In the genomic region with DNA sequence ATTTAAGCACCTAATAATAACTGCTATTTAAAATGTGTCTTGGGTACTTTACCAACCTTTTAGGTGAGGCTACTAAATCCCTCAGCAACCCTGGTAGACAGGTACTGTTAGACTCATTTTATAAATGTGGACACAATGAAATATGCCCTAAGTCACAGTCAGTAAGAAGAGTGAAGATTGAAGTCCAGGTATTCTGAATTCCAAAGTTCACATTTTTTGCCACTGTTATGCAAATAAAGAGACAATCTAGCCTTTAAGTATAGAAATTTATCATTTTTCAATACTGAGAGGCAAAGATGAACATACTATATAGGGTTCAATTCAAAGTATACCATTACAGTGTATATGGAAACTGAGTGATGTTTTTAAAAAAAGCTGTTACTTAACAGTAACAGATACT, we compare ENCODE assay signal across 24 cellular contexts.
"Had no signal": no experiment of that assay in that cellular context is flagged by ENCODE, and none has a peak within 500 bp of the region (broad histone marks: within the 10 kb centered on the region; RNA-seq: fewer than 3 reads in every experiment).

No MANE protein-coding gene starts in this region.

- H2AFZ ChIP-seq: hepatocyte had no signal

- H3K4me1 ChIP-seq: lower lobe of right lung, right atrium auricular region, spleen, suprapubic skin, tibial artery, upper lobe of right lung had no signal

- H3K9me3 Mint-ChIP-seq: naive thymus-derived CD4-positive, alpha-beta T cell; natural killer cell treated with Interleukin-12 subunit alpha and Interleukin-12 subunit beta and Interleukin-15 and Interleukin-18, amount 100 ng/mL, for 72 hours; stimulated activated effector memory CD8-positive, alpha-beta T cell treated with anti-CD3 and anti-CD28 coated beads, Interleukin-12 subunit alpha, Interleukin-12 subunit beta, amount 100 ng/mL, for 72 hours; stimulated activated naive CD8-positive, alpha-beta T cell treated with anti-CD3 and anti-CD28 coated beads, Interleukin-15, Interleukin-2, amounts not matched to agents 100 ng/mL and 50 ng/mL, for 24 hours had no signal

- H3K4me2 ChIP-seq: hepatocyte had no signal

- H3K27me3 ChIP-seq: hepatocyte, ovary, right atrium auricular region, spleen, suprapubic skin, tibial artery, upper lobe of right lung had no signal

- H3K79me2 ChIP-seq: hepatocyte had no signal

- H3K4me1 Mint-ChIP-seq: stimulated activated effector memory CD8-positive, alpha-beta T cell treated with anti-CD3 and anti-CD28 coated beads, Interleukin-12 subunit alpha, Interleukin-12 subunit beta, amount 100 ng/mL, for 72 hours had no signal

- H3K27ac ChIP-seq: hepatocyte, lower lobe of right lung, ovary, right atrium auricular region, skin epidermis, spleen, suprapubic skin, thoracic aorta, tibial artery, upper lobe of right lung had no signal

- H3K36me3 ChIP-seq: ovary, right atrium auricular region, upper lobe of right lung had no signal

- DNase-seq: islet precursor cell; left ventricle myocardium superior; lower lobe of right lung; mammary epithelial cell; mesenchymal stem cell; naive thymus-derived CD4-positive, alpha-beta T cell; ovary; spleen; stimulated activated CD4-positive, alpha-beta T cell treated with anti-CD3 and anti-CD28 coated beads, Interleukin-4, amount 100 ng/mL, for 24 hours; stimulated activated naive CD4-positive, alpha-beta T cell; tibial artery; trophoblast cell; upper lobe of right lung had no signal

- H3K27me3 Mint-ChIP-seq: naive thymus-derived CD4-positive, alpha-beta T cell; natural killer cell treated with Interleukin-12 subunit alpha and Interleukin-12 subunit beta and Interleukin-15 and Interleukin-18, amount 100 ng/mL, for 72 hours; progenitor cell of endocrine pancreas; stimulated activated naive CD8-positive, alpha-beta T cell treated with anti-CD3 and anti-CD28 coated beads, Interleukin-15, Interleukin-2, amounts not matched to agents 100 ng/mL and 50 ng/mL, for 24 hours had no signal

- H3K4me3 Mint-ChIP-seq: naive thymus-derived CD4-positive, alpha-beta T cell; natural killer cell treated with Interleukin-12 subunit alpha and Interleukin-12 subunit beta and Interleukin-15 and Interleukin-18, amount 100 ng/mL, for 72 hours; stimulated activated effector memory CD8-positive, alpha-beta T cell treated with anti-CD3 and anti-CD28 coated beads, Interleukin-12 subunit alpha, Interleukin-12 subunit beta, amount 100 ng/mL, for 72 hours; stimulated activated naive CD8-positive, alpha-beta T cell treated with anti-CD3 and anti-CD28 coated beads, Interleukin-15, Interleukin-2, amounts not matched to agents 100 ng/mL and 50 ng/mL, for 24 hours had no signal

- H3K4me3 ChIP-seq: hepatocyte, lower lobe of right lung, ovary, right atrium auricular region, skin epidermis, spleen, suprapubic skin, thoracic aorta, tibial artery, upper lobe of right lung had no signal

- H3K9me3 ChIP-seq: lower lobe of right lung, ovary, right atrium auricular region, spleen, suprapubic skin, thoracic aorta, tibial artery, upper lobe of right lung had no signal

- FAIRE-seq: urothelium cell line had no signal

- H3K27ac Mint-ChIP-seq: natural killer cell treated with Interleukin-12 subunit alpha and Interleukin-12 subunit beta and Interleukin-15 and Interleukin-18, amount 100 ng/mL, for 72 hours; progenitor cell of endocrine pancreas; stimulated activated effector memory CD8-positive, alpha-beta T cell treated with anti-CD3 and anti-CD28 coated beads, Interleukin-12 subunit alpha, Interleukin-12 subunit beta, amount 100 ng/mL, for 72 hours; stimulated activated naive CD8-positive, alpha-beta T cell treated with anti-CD3 and anti-CD28 coated beads, Interleukin-15, Interleukin-2, amounts not matched to agents 100 ng/mL and 50 ng/mL, for 24 hours had no signal

- ATAC-seq: left ventricle myocardium superior; lower lobe of right lung; naive thymus-derived CD4-positive, alpha-beta T cell; natural killer cell treated with Interleukin-12 subunit alpha and Interleukin-12 subunit beta and Interleukin-15 and Interleukin-18, amount 100 ng/mL, for 72 hours; sciatic nerve; stimulated activated effector memory CD8-positive, alpha-beta T cell treated with anti-CD3 and anti-CD28 coated beads, Interleukin-12 subunit alpha, Interleukin-12 subunit beta, amount 100 ng/mL, for 72 hours; upper lobe of right lung had no signal
